ENCODE assay signal across 30 cellular contexts in the genomic region with DNA sequence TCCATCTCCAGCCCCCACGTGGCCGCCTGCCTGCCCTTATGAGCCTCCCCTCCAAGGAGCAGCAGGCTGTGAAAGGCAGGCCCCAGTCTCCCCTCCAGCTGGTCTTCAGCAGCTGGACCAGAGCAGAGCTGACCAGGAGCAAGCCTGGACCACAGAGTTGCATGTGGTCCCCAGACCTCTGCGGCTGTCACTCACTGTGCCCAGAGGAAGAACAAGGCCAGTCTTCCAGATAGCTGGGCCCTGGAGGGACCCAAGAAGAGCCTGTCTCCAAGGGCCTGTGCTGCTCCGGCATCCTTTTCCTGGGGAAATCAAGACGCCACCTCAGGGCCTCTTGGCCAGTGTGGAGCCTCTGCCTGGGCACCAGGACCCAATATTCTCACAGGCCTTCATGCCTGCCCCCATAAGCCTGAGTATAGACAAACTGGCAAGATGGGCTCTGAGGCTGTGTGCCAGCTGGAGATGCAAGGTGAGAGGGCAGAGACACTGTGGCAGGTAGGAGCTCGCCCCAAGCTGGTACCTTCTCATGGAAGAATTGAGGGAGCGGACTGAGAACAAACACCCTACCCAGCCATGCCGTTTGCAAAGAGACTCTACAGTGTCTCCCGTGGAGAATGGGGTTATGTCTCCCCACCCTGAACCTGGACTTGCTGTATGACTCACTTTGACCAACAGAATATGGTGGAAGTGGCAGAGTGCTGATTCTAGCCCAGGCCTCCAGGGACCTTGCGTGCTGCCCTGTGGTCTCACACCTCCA. TPM values are rescaled to one million over a fixed set of nuclear protein-coding genes. Genes with fewer than 3 reads are reported as not detected.
DNase-seq lines count a peak whose midpoint lies in the region; ATAC-seq, FAIRE-seq and TF ChIP-seq lines count a peak whose summit lies in the region.
"Had no signal": no experiment of that assay in that cellular context is flagged by ENCODE, and none has a peak within 500 bp of the region (broad histone marks: within the 10 kb centered on the region; RNA-seq: fewer than 3 reads in every experiment).

No MANE protein-coding gene starts in this region.

- no peaks in the 10 kb centered on the region for H3K36me3 ChIP-seq in right atrium auricular region
- H3K36me3 ChIP-seq in neuronal stem cell (replicated peaks in 1 of 2; ENCODE audit: control insufficient read depth in 2 of 2, insufficient read depth in 2 of 2, low read length in 2 of 2): no peaks in the 10 kb centered on the region

- no peak overlapping the region for H2BK5ac ChIP-seq in neuronal stem cell (ENCODE audit: low read length)

- H3K4me3 ChIP-seq in right atrium auricular region: no peak overlapping the region
- no peak overlapping the region for H3K4me3 ChIP-seq in neuronal stem cell (ENCODE audit: low read length in 2 of 2)

- peaks cover 6% of the 10 kb centered on the region for H3K27me3 Mint-ChIP-seq in endothelial cell (ENCODE audit: unreplicated experiment)

- H3K9me3 ChIP-seq in right atrium auricular region (peaks cover 0 to 6% of the 10 kb centered on the region in 2 donors), neuronal stem cell (replicated peaks in 1 of 2; ENCODE audit: control insufficient read depth in 2 of 2, insufficient read depth in 1 of 2, low read depth in 1 of 2, low read length in 2 of 2) (peaks cover 0 to 4% of the 10 kb centered on the region in 2 donors)

- H3K9me3 Mint-ChIP-seq in endothelial cell (ENCODE audit: unreplicated experiment): no peaks in the 10 kb centered on the region
- H3K9me3 Mint-ChIP-seq: CD8-positive, alpha-beta T cell had no signal

- H3K79me1 ChIP-seq in neuronal stem cell (ENCODE audit: low read depth, low read length): no peaks in the 10 kb centered on the region

- no peak overlapping the region for H3K23ac ChIP-seq in neuronal stem cell (ENCODE audit: low read depth, low read length, poor library complexity)

- FAIRE-seq in D721Med (lab: Jason Lieb, UNC): no peak

- H4K8ac ChIP-seq in neuronal stem cell (ENCODE audit: low read depth, low read length): no peak overlapping the region

- no peak for ATAC-seq in Right ventricle myocardium superior (ENCODE audit: poor library complexity)
- ATAC-seq: CD8-positive, alpha-beta T cell; PC-3; SK-N-SH treated with all-trans-retinoic acid at 6 μM for 48 hours had no signal

- peak overlapping the region; percentile 19 for H4K91ac ChIP-seq in neuronal stem cell (ENCODE audit: low read depth, low read length, poor library complexity)

- H3K27ac ChIP-seq in right atrium auricular region (no peak overlapping the region), neuronal stem cell (replicated peaks; ENCODE audit: low read length) (no peak overlapping the region)
- H3K27ac ChIP-seq: HL-60 had no signal

- H2BK15ac ChIP-seq in neuronal stem cell (ENCODE audit: low read length): peak overlapping the region; percentile 95

- DNase-seq in Right ventricle myocardium superior (peak; percentile 14), right atrium auricular region (ENCODE audit: low spot score) (no peak), endothelial cell (ENCODE audit: low spot score) (no peak), neuronal stem cell (ENCODE audit: low spot score) (no peak), DMS 273 (lab: John Stamatoyannopoulos, UW; ENCODE audit: unreplicated experiment) (no peak), D721Med (ENCODE audit: insufficient read length, low spot score) (no peak), NCI-H510A (lab: John Stamatoyannopoulos, UW) (no peak)
- no peak for DNase-seq in stimulated activated CD4-positive, alpha-beta T cell treated with anti-CD3 and anti-CD28 coated beads, Interleukin-2, amount 100 ng/mL, for 24 hours
- DNase-seq: AML-193, C1 segment of cervical spinal cord, Calu3, DMS53, GDM1, GOT3, HCEC 1CT, KG1, NCI-H1105, NCI-H1694, NCI-H2081 treated with DMSO at 0.1 percent for 48 hours, NCI-H2171 treated with DMSO at 0.1 percent for 48 hours, NCI-H526, PC-3, RPMI8226, SIG-M5 had no signal

- H3K18ac ChIP-seq in neuronal stem cell (ENCODE audit: low read length): peak overlapping the region; percentile 73

- H3K9ac ChIP-seq in neuronal stem cell (ENCODE audit: low read depth, low read length, poor library complexity): no peak overlapping the region

- H3K4me3 Mint-ChIP-seq in endothelial cell (ENCODE audit: unreplicated experiment): peak overlapping the region; percentile 47
- H3K4me3 Mint-ChIP-seq: CD8-positive, alpha-beta T cell had no signal

- no peak overlapping the region for H3K14ac ChIP-seq in neuronal stem cell (ENCODE audit: low read length)

- no peak overlapping the region for H3K27ac Mint-ChIP-seq in endothelial cell (ENCODE audit: unreplicated experiment)
- H3K27ac Mint-ChIP-seq: CD8-positive, alpha-beta T cell had no signal

- no peaks in the 10 kb centered on the region for H3K27me3 ChIP-seq in right atrium auricular region
- peaks cover 0 to 12% (median 0%) of the 10 kb centered on the region in 3 experiments for H3K27me3 ChIP-seq in neuronal stem cell (ENCODE audit: control insufficient read depth in 3 of 3, insufficient read depth in 3 of 3, low read depth in 1 of 3, low read length in 3 of 3)

- H3K4ac ChIP-seq in neuronal stem cell (ENCODE audit: low read length): no peak overlapping the region

- peak overlapping the region; percentile 98 for H2AK5ac ChIP-seq in neuronal stem cell (ENCODE audit: low read depth, low read length)

- intact Hi-C loops in Right ventricle myocardium superior (cut with DNase I): no loop called here

- peaks cover 0 to 4% of the 10 kb centered on the region in 2 donors for H3K4me1 ChIP-seq in right atrium auricular region
- peaks cover 9 to 11% of the 10 kb centered on the region in 2 donors for H3K4me1 ChIP-seq in neuronal stem cell (ENCODE audit: control insufficient read depth in 2 of 2, insufficient read depth in 1 of 2, low read depth in 1 of 2, low read length in 2 of 2)

- H3K4me2 ChIP-seq in neuronal stem cell (ENCODE audit: insufficient read depth, low read length, poor library complexity, severe bottlenecking): no peak overlapping the region

- H3K4me1 Mint-ChIP-seq in endothelial cell (ENCODE audit: unreplicated experiment): no peaks in the 10 kb centered on the region

- no peak overlapping the region for H2BK12ac ChIP-seq in neuronal stem cell (ENCODE audit: low read length)

- H2AFZ ChIP-seq in neuronal stem cell (ENCODE audit: low read length): no peak overlapping the region

- TF ChIP-seq CTCF in right atrium auricular region (IDR thresholded peaks at IDR 0.05) (no peak), endothelial cell (IDR thresholded peaks at IDR 0.05; ENCODE audit: unreplicated experiment) (no peak), D721Med (IDR thresholded peaks at IDR 0.05; ENCODE audit: insufficient read depth, missing control alignments) (no peak)

- H3K36me3 Mint-ChIP-seq in endothelial cell (ENCODE audit: low read depth, unreplicated experiment): peaks cover 4% of the 10 kb centered on the region
- H3K36me3 Mint-ChIP-seq: CD8-positive, alpha-beta T cell had no signal

- WGBS in neuronal stem cell (ENCODE audit: extremely low coverage in 2 of 2, insufficient read length in 2 of 2, insufficient replicate concordance in 1 of 2), 2 donors: no CpG with 5 or more reads among the region's 10 CpGs

- H2BK120ac ChIP-seq in neuronal stem cell (ENCODE audit: low read depth, low read length): peak overlapping the region; percentile 73

RNA-seq across cellular contexts. Expression of gene LINC01488, which starts 8.5 kb away (rescaled TPM):
- total RNA-seq in Right ventricle myocardium superior: 0.22 TPM
- total RNA-seq in right atrium auricular region: not detected
- total RNA-seq in endothelial cell (ENCODE audit: unreplicated experiment): not detected
- polyA plus RNA-seq in neuronal stem cell (2013, experiment 1 of 2): 0.06 TPM
- polyA plus RNA-seq in neuronal stem cell (2013, experiment 2 of 2): 0.01 TPM
- total RNA-seq: A172; Calu3; CD8-positive, alpha-beta T cell; HT-29; PC-3 had no signal
- polyA plus RNA-seq: AG04450 had no signal
